ENCODE assay signal across 1 cellular context in the genomic region with DNA sequence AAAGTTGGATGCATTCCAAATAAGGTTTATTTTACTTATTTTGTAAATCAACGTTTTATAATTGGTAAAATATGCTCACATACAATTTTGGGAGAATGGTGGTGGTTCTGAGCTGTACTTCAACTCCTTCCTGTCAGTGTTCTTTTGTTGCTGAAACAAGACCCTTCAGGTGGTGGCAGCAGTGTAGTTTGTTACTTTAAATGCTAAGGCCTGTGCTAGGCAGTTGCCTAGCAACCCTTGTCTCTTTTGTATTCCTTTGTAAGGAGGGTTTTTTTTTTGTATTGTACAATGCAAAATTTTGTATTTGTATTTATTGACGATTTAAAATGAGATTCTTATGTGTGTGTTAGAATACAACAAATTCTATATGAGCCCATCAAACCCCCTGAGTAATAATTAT.
A peak's percentile ranks its signal among the peaks of the same experiment; 100 is the strongest.
TF ChIP-seq lines count a peak whose summit lies in the region.

No MANE protein-coding gene starts in this region.

TF ChIP-seq in neural cell, 6 proteins besides CTCF, POLR2A, EP300 and RAD21 (continued from another document):
- TF ChIP-seq, protein P1, sequence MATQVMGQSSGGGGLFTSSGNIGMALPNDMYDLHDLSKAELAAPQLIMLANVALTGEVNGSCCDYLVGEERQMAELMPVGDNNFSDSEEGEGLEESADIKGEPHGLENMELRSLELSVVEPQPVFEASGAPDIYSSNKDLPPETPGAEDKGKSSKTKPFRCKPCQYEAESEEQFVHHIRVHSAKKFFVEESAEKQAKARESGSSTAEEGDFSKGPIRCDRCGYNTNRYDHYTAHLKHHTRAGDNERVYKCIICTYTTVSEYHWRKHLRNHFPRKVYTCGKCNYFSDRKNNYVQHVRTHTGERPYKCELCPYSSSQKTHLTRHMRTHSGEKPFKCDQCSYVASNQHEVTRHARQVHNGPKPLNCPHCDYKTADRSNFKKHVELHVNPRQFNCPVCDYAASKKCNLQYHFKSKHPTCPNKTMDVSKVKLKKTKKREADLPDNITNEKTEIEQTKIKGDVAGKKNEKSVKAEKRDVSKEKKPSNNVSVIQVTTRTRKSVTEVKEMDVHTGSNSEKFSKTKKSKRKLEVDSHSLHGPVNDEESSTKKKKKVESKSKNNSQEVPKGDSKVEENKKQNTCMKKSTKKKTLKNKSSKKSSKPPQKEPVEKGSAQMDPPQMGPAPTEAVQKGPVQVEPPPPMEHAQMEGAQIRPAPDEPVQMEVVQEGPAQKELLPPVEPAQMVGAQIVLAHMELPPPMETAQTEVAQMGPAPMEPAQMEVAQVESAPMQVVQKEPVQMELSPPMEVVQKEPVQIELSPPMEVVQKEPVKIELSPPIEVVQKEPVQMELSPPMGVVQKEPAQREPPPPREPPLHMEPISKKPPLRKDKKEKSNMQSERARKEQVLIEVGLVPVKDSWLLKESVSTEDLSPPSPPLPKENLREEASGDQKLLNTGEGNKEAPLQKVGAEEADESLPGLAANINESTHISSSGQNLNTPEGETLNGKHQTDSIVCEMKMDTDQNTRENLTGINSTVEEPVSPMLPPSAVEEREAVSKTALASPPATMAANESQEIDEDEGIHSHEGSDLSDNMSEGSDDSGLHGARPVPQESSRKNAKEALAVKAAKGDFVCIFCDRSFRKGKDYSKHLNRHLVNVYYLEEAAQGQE (IDR thresholded peaks at IDR 0.05; ENCODE audit: borderline replicate concordance), result no peak
- peak; percentile 68 for TF ChIP-seq SMC3 (conservative IDR thresholded peaks at IDR 0.05; ENCODE audit: poor library complexity)
TF ChIP-seq in neural cell: peak in this region for 1.
